Comparison of ENCODE assay signal across 16 cellular contexts in the genomic region with DNA sequence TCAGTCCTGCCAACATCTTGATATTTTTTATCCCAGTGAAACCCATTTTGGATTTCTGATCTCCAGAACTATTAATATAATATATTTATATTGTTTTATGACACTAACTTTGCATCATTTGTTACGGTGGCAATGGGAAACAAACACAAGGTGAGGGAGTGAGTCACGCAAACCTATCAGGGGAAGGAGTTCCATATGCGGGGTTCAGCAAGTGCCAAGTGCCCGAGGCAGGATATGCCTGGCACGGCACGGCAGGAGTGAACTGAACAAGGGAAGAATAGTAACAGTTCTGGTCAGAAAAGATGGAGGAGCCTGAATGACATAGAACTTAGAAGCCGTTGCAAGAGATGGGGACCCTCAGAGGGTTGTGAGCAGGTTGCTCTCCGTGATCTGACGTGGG. TPM values are rescaled to one million over a fixed set of nuclear protein-coding genes. Genes with fewer than 3 reads are reported as not detected.
DNase-seq lines count a peak whose midpoint lies in the region; ATAC-seq and TF ChIP-seq lines count a peak whose summit lies in the region.
"Had no signal": no experiment of that assay in that cellular context is flagged by ENCODE, and none has a peak within 500 bp of the region (broad histone marks: within the 10 kb centered on the region; RNA-seq: fewer than 3 reads in every experiment).

No MANE protein-coding gene starts in this region.

- 95 to 100% (median 97%) methylated on average over 9 of the region's 9 CpGs for WGBS in psoas muscle, 3 donors

- H3K36me3 ChIP-seq in BLaER1 treated with 17β-estradiol and CSF1 and Interleukin-3, amounts not matched to agents 10 nM and 100 nM = peaks cover 66 to 83% (median 75%) of the 10 kb centered on the region in 11 experiments
- peaks cover 33% of the 10 kb centered on the region for H3K36me3 ChIP-seq in CD8-positive, alpha-beta T cell (ENCODE audit: insufficient read depth, low read length)
- H3K36me3 ChIP-seq in psoas muscle (ENCODE audit: insufficient read depth in 1 of 2, low read depth in 1 of 2) = peaks cover 2 to 53% of the 10 kb centered on the region in 2 donors

- H3K36me3 Mint-ChIP-seq in CD8-positive, alpha-beta T cell = peaks cover 72% of the 10 kb centered on the region
- H3K36me3 Mint-ChIP-seq in activated naive CD8-positive, alpha-beta T cell = peaks cover 26% of the 10 kb centered on the region
- H3K36me3 Mint-ChIP-seq in naive B cell = peaks cover 16 to 30% of the 10 kb centered on the region in 2 donors

- H3K4me2 ChIP-seq in BLaER1 treated with 17β-estradiol and CSF1 and Interleukin-3, amounts not matched to agents 10 nM and 100 nM = peak overlapping the region in 7 of 11 experiments; percentile 27 to 97 (median 91); a peak in 12 of 22 replicates
- H3K4me2 ChIP-seq: PC-9 had no signal

- no peak for TF ChIP-seq CTCF in CD8-positive, alpha-beta T cell (IDR thresholded peaks at IDR 0.05)
- TF ChIP-seq CTCF in psoas muscle (IDR thresholded peaks at IDR 0.05) = no peak

- peaks cover 14 to 40% (median 27%) of the 10 kb centered on the region in 11 experiments for H3K9me3 ChIP-seq in BLaER1 treated with 17β-estradiol and CSF1 and Interleukin-3, amounts not matched to agents 10 nM and 100 nM (replicated peaks in 1 of 11)
- no peaks in the 10 kb centered on the region for H3K9me3 ChIP-seq in CD8-positive, alpha-beta T cell (ENCODE audit: low read length)
- no peaks in the 10 kb centered on the region for H3K9me3 ChIP-seq in psoas muscle

- H3K9ac ChIP-seq in BLaER1 treated with 17β-estradiol and CSF1 and Interleukin-3, amounts not matched to agents 10 nM and 100 nM = peak overlapping the region in 2 of 11 experiments; percentile 9 to 21; a peak in 3 of 22 replicates

- peak overlapping the region in 10 of 11 experiments; percentile 27 to 99 (median 94); a peak in 20 of 22 replicates for H3K27ac ChIP-seq in BLaER1 treated with 17β-estradiol and CSF1 and Interleukin-3, amounts not matched to agents 10 nM and 100 nM
- no peak overlapping the region for H3K27ac ChIP-seq in CD8-positive, alpha-beta T cell (ENCODE audit: low read depth, low read length)
- no peak overlapping the region for H3K27ac ChIP-seq in psoas muscle
- H3K27ac ChIP-seq: PC-9, SK-N-MC had no signal

- peaks cover 47% of the 10 kb centered on the region for H3K4me1 Mint-ChIP-seq in CD8-positive, alpha-beta T cell (ENCODE audit: low read depth)
- H3K4me1 Mint-ChIP-seq in activated naive CD8-positive, alpha-beta T cell (ENCODE audit: low read depth) = peaks cover 68% of the 10 kb centered on the region
- H3K4me1 Mint-ChIP-seq in naive B cell = peaks cover 13 to 23% (median 13%) of the 10 kb centered on the region in 3 donors

- H3K27ac Mint-ChIP-seq in CD8-positive, alpha-beta T cell = peak overlapping the region; percentile 82
- H3K27ac Mint-ChIP-seq in activated naive CD8-positive, alpha-beta T cell = peak overlapping the region; percentile 87
- H3K27ac Mint-ChIP-seq in naive B cell = peak overlapping the region in 4 of 6 donors; percentile 5 to 81 (median 54)

- ATAC-seq in CD8-positive, alpha-beta T cell = no peak
- ATAC-seq in naive B cell (ENCODE audit: low read depth in 2 of 2) = no peak
- no peak for ATAC-seq in GM21528 (IDR thresholded peaks at IDR 0.05; ENCODE audit: low FRiP score, unreplicated experiment)
- no peak for ATAC-seq in GM21786 (IDR thresholded peaks at IDR 0.05; ENCODE audit: unreplicated experiment)
- ATAC-seq in psoas muscle = no peak
- no peak for ATAC-seq in HG03045 (IDR thresholded peaks at IDR 0.05; ENCODE audit: unreplicated experiment)
- ATAC-seq: GM12878, HepG2 had no signal

- H3K4me3 ChIP-seq in BLaER1 treated with 17β-estradiol and CSF1 and Interleukin-3, amounts not matched to agents 10 nM and 100 nM = no peak overlapping the region
- H3K4me3 ChIP-seq in CD8-positive, alpha-beta T cell (ENCODE audit: low read depth, low read length) = no peak overlapping the region
- H3K4me3 ChIP-seq in psoas muscle = no peak overlapping the region
- H3K4me3 ChIP-seq: GM12878, PC-9, SK-N-MC had no signal

- no peaks in the 10 kb centered on the region for H3K27me3 ChIP-seq in BLaER1 treated with 17β-estradiol and CSF1 and Interleukin-3, amounts not matched to agents 10 nM and 100 nM
- H3K27me3 ChIP-seq in CD8-positive, alpha-beta T cell (ENCODE audit: insufficient read depth, low read length) = no peaks in the 10 kb centered on the region
- no peaks in the 10 kb centered on the region for H3K27me3 ChIP-seq in psoas muscle (ENCODE audit: insufficient read depth in 3 of 3, low read length in 2 of 3)

- H3K27me3 Mint-ChIP-seq in CD8-positive, alpha-beta T cell (ENCODE audit: low read depth) = no peaks in the 10 kb centered on the region
- H3K27me3 Mint-ChIP-seq in activated naive CD8-positive, alpha-beta T cell = no peaks in the 10 kb centered on the region
- no peaks in the 10 kb centered on the region for H3K27me3 Mint-ChIP-seq in naive B cell

- H4K20me1 ChIP-seq in BLaER1 treated with 17β-estradiol and CSF1 and Interleukin-3, amounts not matched to agents 10 nM and 100 nM = peaks cover 0 to 16% (median 0%) of the 10 kb centered on the region in 11 experiments; a peak in 2 of 22 replicates

- no peak overlapping the region for H3K4me3 Mint-ChIP-seq in CD8-positive, alpha-beta T cell
- H3K4me3 Mint-ChIP-seq in activated naive CD8-positive, alpha-beta T cell = no peak overlapping the region
- H3K4me3 Mint-ChIP-seq in naive B cell = no peak overlapping the region

- POLR2A ChIA-PET in CD8-positive, alpha-beta T cell (lab: Charles Lee) = interaction anchor here (0.7 kb wide), 1 partner anchor 17 kb away, joined by 3 read pairs; no protein-coding TSS in a partner anchor

- CTCF ChIA-PET in CD8-positive, alpha-beta T cell (lab: Charles Lee) = interaction anchor here (0.9 kb wide), 1 partner anchor 58 kb away, joined by 4 read pairs; no protein-coding TSS in a partner anchor

- H3K9me3 Mint-ChIP-seq in CD8-positive, alpha-beta T cell = no peaks in the 10 kb centered on the region
- peaks cover 5% of the 10 kb centered on the region for H3K9me3 Mint-ChIP-seq in activated naive CD8-positive, alpha-beta T cell (ENCODE audit: low read depth)
- H3K9me3 Mint-ChIP-seq in naive B cell = peaks cover 0 to 7% (median 4%) of the 10 kb centered on the region in 7 donors

- intact Hi-C loops in CD8-positive, alpha-beta T cell (cut with DNase I, micrococcal nuclease) = loop anchor here in 1 of 2 experiments (2.0 kb wide), 1 partner anchor 14 kb away; no protein-coding TSS in a partner anchor
- intact Hi-C loops in psoas muscle (cut with DNase I) = no loop called here

- DNase-seq in CD8-positive, alpha-beta T cell = no peak
- DNase-seq in naive B cell = no peak
- DNase-seq in psoas muscle = no peak
- DNase-seq: ACHN, NCI-H1105, NCI-H1694 treated with DMSO at 0.1 percent for 48 hours, NCI-H446, PC-9 had no signal

- H3K4me1 ChIP-seq in BLaER1 treated with 17β-estradiol and CSF1 and Interleukin-3, amounts not matched to agents 10 nM and 100 nM = peaks cover 19 to 75% (median 61%) of the 10 kb centered on the region in 10 experiments
- peaks cover 27% of the 10 kb centered on the region for H3K4me1 ChIP-seq in CD8-positive, alpha-beta T cell (ENCODE audit: insufficient read depth, low read length)
- no peaks in the 10 kb centered on the region for H3K4me1 ChIP-seq in psoas muscle

RNA-seq across cellular contexts. Expression of a gene that starts 7.7 kb away (rescaled TPM):
- total RNA-seq in CD8-positive, alpha-beta T cell = 1 to 10 TPM; 7.4 to 8.2 TPM
- 10 to 100 TPM; 56.9 to 83.1 (median 71.0) TPM for polyA plus RNA-seq in naive B cell (ENCODE audit: low read depth in 6 of 6)
- total RNA-seq in psoas muscle = 1 to 10 TPM; 4.4 to 8.1 (median 6.6) TPM
- polyA plus RNA-seq in psoas muscle = 1 to 10 TPM; 5.6 to 9.3 (median 8.5) TPM

RNA-seq across cellular contexts. Expression of a gene that starts 28.7 kb away (rescaled TPM):
- total RNA-seq in CD8-positive, alpha-beta T cell = 10 to 100 TPM; 21.9 to 30.0 TPM
- polyA plus RNA-seq in naive B cell (ENCODE audit: low read depth in 6 of 6) (10 to 100 TPM; 41.4 to 61.7 (median 50.8) TPM), psoas muscle (1 to 10 TPM; 3.5 to 4.2 (median 3.8) TPM)
- 10 to 100 TPM in 1 of 4 donors, 1 to 10 TPM in 3; 3.3 to 10.0 (median 6.2) TPM for total RNA-seq in psoas muscle

Comparison
In these comparisons a context has a peak if more than half of its experiments do, and no peak if none do; other contexts are left out.
1. H3K27ac ChIP-seq: peak in BLaER1 treated with 17β-estradiol and CSF1 and Interleukin-3, amounts not matched to agents 10 nM and 100 nM (10 of 11); none in CD8-positive, alpha-beta T cell (single experiment) and psoas muscle (single experiment).
2. Peak in every context shown above with its lines, with median percentiles within 50 percentile points of each other: H3K27ac Mint-ChIP-seq.